ENCODE assay signal across 8 cellular contexts in genomic region chr20:44646023-44646640, GRCh38. TPM values are rescaled to one million over a fixed set of nuclear protein-coding genes. Genes with fewer than 3 reads are reported as not detected.
DNase-seq lines count a peak whose midpoint lies in the region; ATAC-seq and TF ChIP-seq lines count a peak whose summit lies in the region.

No MANE protein-coding gene starts in this region.

- POLR2A ChIA-PET in activated CD4-positive, alpha-beta T cell treated with anti-CD3 and anti-CD28 coated beads for 36 hours (lab: Charles Lee) = interaction anchor here (0.6 to 1.1 kb wide), 2 partner anchors 26 to 160 kb away, joined by 4 read pairs; no protein-coding TSS in a partner anchor

- H3K4me1 Mint-ChIP-seq in activated CD4-positive, alpha-beta T cell treated with anti-CD3 and anti-CD28 coated beads for 36 hours = peaks cover 92% of the 10 kb centered on the region
- peaks cover 75% of the 10 kb centered on the region for H3K4me1 Mint-ChIP-seq in T-helper 17 cell

- TF ChIP-seq POLR2A in erythroblast (IDR thresholded peaks at IDR 0.05; ENCODE audit: low read length) = no peak

- H3K4me1 ChIP-seq in lower lobe of right lung = peaks cover 65% of the 10 kb centered on the region

- H3K27ac Mint-ChIP-seq in activated CD4-positive, alpha-beta T cell treated with anti-CD3 and anti-CD28 coated beads for 36 hours = peak overlapping the region; percentile 85
- H3K27ac Mint-ChIP-seq in T-helper 17 cell = peak overlapping the region; percentile 99

- intact Hi-C loops in activated CD4-positive, alpha-beta T cell treated with anti-CD3 and anti-CD28 coated beads for 36 hours (cut with DNase I, micrococcal nuclease) = no loop called here
- intact Hi-C loops in lower lobe of right lung (cut with DNase I) = no loop called here

- H3K4me3 Mint-ChIP-seq in activated CD4-positive, alpha-beta T cell treated with anti-CD3 and anti-CD28 coated beads for 36 hours = peak overlapping the region; percentile 37
- peak overlapping the region; percentile 79 for H3K4me3 Mint-ChIP-seq in T-helper 17 cell

- H3K4me3 ChIP-seq in lower lobe of right lung = no peak overlapping the region

- no peaks in the 10 kb centered on the region for H3K9me3 Mint-ChIP-seq in activated CD4-positive, alpha-beta T cell treated with anti-CD3 and anti-CD28 coated beads for 36 hours (ENCODE audit: low read depth)

- CTCF ChIA-PET in activated CD4-positive, alpha-beta T cell treated with anti-CD3 and anti-CD28 coated beads for 36 hours (lab: Charles Lee) = interaction anchor here (0.7 to 0.9 kb wide), 3 partner anchors 26 to 532 kb away, joined by 3 to 4 read pairs (median 3); no protein-coding TSS in a partner anchor

- H3K9me3 ChIP-seq in T-helper 17 cell (ENCODE audit: control insufficient read depth, low read length, poor library complexity, severe bottlenecking) (no peaks in the 10 kb centered on the region), lower lobe of right lung (no peaks in the 10 kb centered on the region)

- H3K36me3 ChIP-seq in lower lobe of right lung = no peaks in the 10 kb centered on the region

- H3K27me3 Mint-ChIP-seq in activated CD4-positive, alpha-beta T cell treated with anti-CD3 and anti-CD28 coated beads for 36 hours = no peaks in the 10 kb centered on the region
- no peaks in the 10 kb centered on the region for H3K27me3 Mint-ChIP-seq in T-helper 17 cell

- TF ChIP-seq CTCF in lower lobe of right lung (IDR thresholded peaks at IDR 0.05) = no peak

- H3K27me3 ChIP-seq in lower lobe of right lung (ENCODE audit: low read depth) = no peaks in the 10 kb centered on the region

- H3K27ac ChIP-seq in lower lobe of right lung = peak overlapping the region; percentile 58

- peaks cover 7% of the 10 kb centered on the region for H3K36me3 Mint-ChIP-seq in activated CD4-positive, alpha-beta T cell treated with anti-CD3 and anti-CD28 coated beads for 36 hours (ENCODE audit: low read depth)
- peaks cover 2% of the 10 kb centered on the region for H3K36me3 Mint-ChIP-seq in T-helper 17 cell (ENCODE audit: low read depth)

- ATAC-seq in activated CD4-positive, alpha-beta T cell treated with anti-CD3 and anti-CD28 coated beads for 36 hours = peak; percentile 20
- ATAC-seq in HG03571 (IDR thresholded peaks at IDR 0.05; ENCODE audit: unreplicated experiment) = peak; percentile 30
- ATAC-seq in T-helper 17 cell = no peak
- no peak for ATAC-seq in lower lobe of right lung

- peak; percentile 48 for DNase-seq in activated CD4-positive, alpha-beta T cell treated with anti-CD3 and anti-CD28 coated beads for 36 hours
- no peak for DNase-seq in activated CD4-positive, alpha-beta T cell treated with anti-CD3 and anti-CD28 coated beads for 1 hour
- DNase-seq in T-helper 17 cell (no peak), lower lobe of right lung (no peak), erythroblast (lab: John Stamatoyannopoulos, UW) (no peak), NCI-H524 treated with DMSO at 0.1 percent for 48 hours (lab: John Stamatoyannopoulos, UW) (no peak), nucleus accumbens (lab: John Stamatoyannopoulos, UW) (no peak)

RNA-seq across cellular contexts. Expression of gene ADA, which starts 5.4 kb away (rescaled TPM):
- 10 to 100 TPM; 33.8 to 37.8 TPM for total RNA-seq in activated CD4-positive, alpha-beta T cell treated with anti-CD3 and anti-CD28 coated beads for 36 hours
- total RNA-seq in T-helper 17 cell (10 to 100 TPM; 36.0 to 36.1 TPM), lower lobe of right lung (7.7 TPM)

Comparison
In these comparisons a context has a peak if more than half of its experiments do, and no peak if none do; other contexts are left out.
1. ATAC-seq: peak in activated CD4-positive, alpha-beta T cell treated with anti-CD3 and anti-CD28 coated beads for 36 hours (single experiment) and HG03571 (single experiment); none in T-helper 17 cell (single experiment) and lower lobe of right lung (0 of 2).